In genomic region chr3:122533480-122533879, GRCh38 we compare ENCODE assay signal across 15 cellular contexts. TPM values are rescaled to one million over a fixed set of nuclear protein-coding genes. Genes with fewer than 3 reads are reported as not detected.
A peak's percentile ranks its signal among the peaks of the same experiment; 100 is the strongest.
DNase-seq lines count a peak whose midpoint lies in the region; ATAC-seq, FAIRE-seq and TF ChIP-seq lines count a peak whose summit lies in the region.
"Had no signal": no experiment of that assay in that cellular context is flagged by ENCODE, and none has a peak within 500 bp of the region (broad histone marks: within the 10 kb centered on the region; RNA-seq: fewer than 3 reads in every experiment).

No MANE protein-coding gene starts in this region.

- H3K4me3 Mint-ChIP-seq in activated naive CD4-positive, alpha-beta T cell treated with anti-CD3 and anti-CD28 coated beads, Interleukin-2, amount 10 ng/mL, durations not matched to agents 7 days and 5 days, result no peak overlapping the region
- no peak overlapping the region for H3K4me3 Mint-ChIP-seq in progenitor cell of endocrine pancreas (ENCODE audit: low read depth)
- H3K4me3 Mint-ChIP-seq: memory B cell; naive thymus-derived CD8-positive, alpha-beta T cell had no signal

- intact Hi-C loops in HCT116 (cut with micrococcal nuclease), result no loop called here

- H3K4me2 ChIP-seq in HCT116 (ENCODE audit: low read length), result peak overlapping the region; percentile 64
- H3K4me2 ChIP-seq: hepatocyte had no signal

- H3K27ac Mint-ChIP-seq in activated naive CD4-positive, alpha-beta T cell treated with anti-CD3 and anti-CD28 coated beads, Interleukin-2, amount 10 ng/mL, durations not matched to agents 7 days and 5 days, result peak overlapping the region; percentile 25
- no peak overlapping the region for H3K27ac Mint-ChIP-seq in progenitor cell of endocrine pancreas
- H3K27ac Mint-ChIP-seq: memory B cell had no signal

- H3K27me3 ChIP-seq in HCT116 (ENCODE audit: insufficient read depth, low read length), result no peaks in the 10 kb centered on the region
- H3K27me3 ChIP-seq in RWPE2 (ENCODE audit: insufficient read depth, poor library complexity, severe bottlenecking), result no peaks in the 10 kb centered on the region
- H3K27me3 ChIP-seq: hepatocyte, thyroid gland had no signal

- in situ Hi-C loops in KBM-7 (cut with MboI; ENCODE audit: low pct_unique_long_range_greater_than_20kb, low sequenced_read_pairs), result no loop called here

- no peak overlapping the region; the same call in 1 of the 2 replicates for H3K27ac ChIP-seq in HCT116 (ENCODE audit: low read depth, low read length)
- peak overlapping the region; percentile 19 for H3K27ac ChIP-seq in RWPE2 (ENCODE audit: poor library complexity, severe bottlenecking)
- H3K27ac ChIP-seq: thyroid gland had no signal

- CTCF ChIA-PET in activated naive CD4-positive, alpha-beta T cell treated with anti-CD3 and anti-CD28 coated beads, Interleukin-2, amount 10 ng/mL, durations not matched to agents 7 days and 5 days (lab: Charles Lee), result interaction anchor here (1.1 kb wide), 1 partner anchor 89 kb away, joined by 3 read pairs; no protein-coding TSS in a partner anchor
- CTCF ChIA-PET in HCT116 (lab: Charles Lee), result no interaction called here

- POLR2A ChIA-PET in HCT116 (lab: Charles Lee), result no interaction called here

- no TSS peak for BruUV-seq in HCT116 (replicated peaks; lab: Mats Ljungman, UMichigan)

- no peak for FAIRE-seq in HTR-8/SVneo (lab: Jason Lieb, UNC)
- FAIRE-seq: small intestine had no signal

- TF ChIP-seq RAD21 in HCT116 (IDR thresholded peaks at IDR 0.05; ENCODE audit: low read depth), result no peak

- H3K4me3 ChIP-seq in HCT116 (replicated peaks in 1 of 2; ENCODE audit: low read depth in 1 of 2, low read length in 2 of 2) (no peak overlapping the region), RWPE2 (ENCODE audit: severe bottlenecking) (no peak overlapping the region)
- H3K4me3 ChIP-seq: hepatocyte, thyroid gland had no signal

- no peak overlapping the region for H3K9ac ChIP-seq in HCT116 (ENCODE audit: low read length)

- H3K4me1 Mint-ChIP-seq in activated naive CD4-positive, alpha-beta T cell treated with anti-CD3 and anti-CD28 coated beads, Interleukin-2, amount 10 ng/mL, durations not matched to agents 7 days and 5 days, result peaks cover 25% of the 10 kb centered on the region
- no peaks in the 10 kb centered on the region for H3K4me1 Mint-ChIP-seq in progenitor cell of endocrine pancreas (ENCODE audit: low read depth)

- TF ChIP-seq CTCF in HCT116 (IDR thresholded peaks at IDR 0.05 in 2 of 3, conservative IDR thresholded peaks at IDR 0.05 in 1 of 3; ENCODE audit: borderline replicate concordance in 1 of 3, insufficient read depth in 1 of 3, low read depth in 2 of 3, low read length in 2 of 3), result no peak
- no peak for TF ChIP-seq CTCF in RWPE2 (IDR thresholded peaks at IDR 0.05; ENCODE audit: poor library complexity, severe bottlenecking)
- no peak for TF ChIP-seq CTCF in progenitor cell of endocrine pancreas (IDR thresholded peaks at IDR 0.05; ENCODE audit: unreplicated experiment)

- H3K9me2 ChIP-seq in HCT116 (ENCODE audit: insufficient read depth), result no peaks in the 10 kb centered on the region

- H3K4me1 ChIP-seq in HCT116 (ENCODE audit: control insufficient read depth in 1 of 2, insufficient read depth in 2 of 2, low read length in 2 of 2) (peaks cover 12 to 15% of the 10 kb centered on the region in 2 experiments), RWPE2 (ENCODE audit: insufficient read depth, poor library complexity, severe bottlenecking) (peaks cover 12% of the 10 kb centered on the region)
- H3K4me1 ChIP-seq: thyroid gland had no signal

- H3K9me3 ChIP-seq in HCT116 (ENCODE audit: control insufficient read depth in 1 of 2, insufficient read depth in 1 of 2, low read depth in 1 of 2, low read length in 2 of 2) (no peaks in the 10 kb centered on the region), RWPE2 (ENCODE audit: severe bottlenecking) (no peaks in the 10 kb centered on the region)
- H3K9me3 ChIP-seq: thyroid gland had no signal

- no peaks in the 10 kb centered on the region for H4K20me1 ChIP-seq in HCT116 (ENCODE audit: insufficient read depth)

- RAD21 ChIA-PET in HCT116 (lab: Charles Lee; ENCODE audit: low non-redundant PET in 1 of 2, low total read pairs in 2 of 2, uncharacterized antibody in 2 of 2, unreplicated experiment in 2 of 2), result no interaction called here

- ATAC-seq in HCT116, result peak; percentile 9; the same call in 1 of the 2 replicates
- ATAC-seq in RWPE2 (ENCODE audit: low read depth), result no peak
- ATAC-seq: naive thymus-derived CD8-positive, alpha-beta T cell had no signal

- no peak for TF ChIP-seq POLR2A in HCT116 (IDR thresholded peaks at IDR 0.05; ENCODE audit: borderline replicate concordance, extremely low read depth, insufficient read depth, insufficient read length)

- no peak overlapping the region for H2AFZ ChIP-seq in HCT116 (ENCODE audit: low read depth, low read length, poor library complexity, severe bottlenecking)
- H2AFZ ChIP-seq: hepatocyte had no signal

- no peak for DNase-seq in activated naive CD4-positive, alpha-beta T cell treated with anti-CD3 and anti-CD28 coated beads, Interleukin-2, amount 10 ng/mL, durations not matched to agents 7 days and 5 days
- no peak for DNase-seq in activated naive CD4-positive, alpha-beta T cell (lab: John Stamatoyannopoulos, UW)
- DNase-seq in HCT116 (ENCODE audit: low read depth, low spot score), result no peak
- DNase-seq in RWPE2 (ENCODE audit: low spot score), result no peak
- peak; percentile 11 for DNase-seq in iris pigment epithelial cell (ENCODE audit: low read depth)
- DNase-seq in progenitor cell of endocrine pancreas (ENCODE audit: low spot score, unreplicated experiment), result no peak
- no peak for DNase-seq in KBM-7
- DNase-seq in HTR-8/SVneo (ENCODE audit: insufficient read length, low spot score), result no peak
- DNase-seq: effector CD4-positive, alpha-beta T cell; naive thymus-derived CD8-positive, alpha-beta T cell; NCI-H2171 treated with DMSO at 0.1 percent for 48 hours; thyroid gland had no signal

- H3K9me3 Mint-ChIP-seq in activated naive CD4-positive, alpha-beta T cell treated with anti-CD3 and anti-CD28 coated beads, Interleukin-2, amount 10 ng/mL, durations not matched to agents 7 days and 5 days, result no peaks in the 10 kb centered on the region
- no peaks in the 10 kb centered on the region for H3K9me3 Mint-ChIP-seq in progenitor cell of endocrine pancreas (ENCODE audit: low read depth)
- H3K9me3 Mint-ChIP-seq: memory B cell; naive thymus-derived CD8-positive, alpha-beta T cell had no signal

- H3K36me3 Mint-ChIP-seq in activated naive CD4-positive, alpha-beta T cell treated with anti-CD3 and anti-CD28 coated beads, Interleukin-2, amount 10 ng/mL, durations not matched to agents 7 days and 5 days, result peaks cover 69% of the 10 kb centered on the region
- peaks cover 5% of the 10 kb centered on the region for H3K36me3 Mint-ChIP-seq in progenitor cell of endocrine pancreas (ENCODE audit: insufficient read depth)

- H3K79me2 ChIP-seq in HCT116 (ENCODE audit: insufficient read depth, low read length), result no peaks in the 10 kb centered on the region
- H3K79me2 ChIP-seq: hepatocyte had no signal

- no peaks in the 10 kb centered on the region for H3K36me3 ChIP-seq in HCT116 (ENCODE audit: control insufficient read depth in 1 of 2, insufficient read depth in 2 of 2, low read length in 2 of 2)
- peaks cover 16% of the 10 kb centered on the region; the same call in 1 of the 2 replicates for H3K36me3 ChIP-seq in RWPE2 (ENCODE audit: low read depth)

- H3K27me3 Mint-ChIP-seq in activated naive CD4-positive, alpha-beta T cell treated with anti-CD3 and anti-CD28 coated beads, Interleukin-2, amount 10 ng/mL, durations not matched to agents 7 days and 5 days, result no peaks in the 10 kb centered on the region
- no peaks in the 10 kb centered on the region for H3K27me3 Mint-ChIP-seq in progenitor cell of endocrine pancreas
- H3K27me3 Mint-ChIP-seq: memory B cell; naive thymus-derived CD8-positive, alpha-beta T cell had no signal

TF ChIP-seq in HCT116, 20 proteins besides CTCF, POLR2A, EP300 and RAD21:
- TF ChIP-seq SIN3A (IDR thresholded peaks at IDR 0.05; ENCODE audit: low read depth), result no peak
- no peak for TF ChIP-seq JUND (IDR thresholded peaks at IDR 0.05)
- no peak for TF ChIP-seq CEBPB (IDR thresholded peaks at IDR 0.05; ENCODE audit: low read depth)

RNA-seq across cellular contexts. Expression of gene KPNA1, which starts 18.7 kb away (rescaled TPM):
- 73.4 TPM for total RNA-seq in HCT116 (2021; ENCODE audit: unreplicated experiment)
- 15.6 and 23.3 TPM in 2 replicates for polyA plus RNA-seq in HCT116 (2012)
- 82.5 and 85.5 TPM in 2 replicates for total RNA-seq in progenitor cell of endocrine pancreas

RNA-seq across cellular contexts. Expression of gene PARP9, which starts 30.6 kb away (rescaled TPM):
- 9.5 TPM for total RNA-seq in HCT116 (2021; ENCODE audit: unreplicated experiment)
- polyA plus RNA-seq in HCT116 (2012), result 6.3 and 6.8 TPM in 2 replicates
- 11.3 and 11.5 TPM in 2 replicates for total RNA-seq in progenitor cell of endocrine pancreas

RNA-seq across cellular contexts. Expression of gene DTX3L, which starts 30.7 kb away (rescaled TPM):
- total RNA-seq in HCT116 (2021; ENCODE audit: unreplicated experiment), result 13.1 TPM
- 3.9 and 4.6 TPM in 2 replicates for polyA plus RNA-seq in HCT116 (2012)
- total RNA-seq in progenitor cell of endocrine pancreas, result 13.0 and 14.5 TPM in 2 replicates

RNA-seq across cellular contexts. Expression of gene PARP15, which starts 44.0 kb away (rescaled TPM):
- total RNA-seq in HCT116 (2021; ENCODE audit: unreplicated experiment), result 0.12 TPM
- polyA plus RNA-seq in HCT116 (2012), result not detected in 2 replicates
- 0.55 TPM in 2 replicates for total RNA-seq in progenitor cell of endocrine pancreas
